In the genomic region with DNA sequence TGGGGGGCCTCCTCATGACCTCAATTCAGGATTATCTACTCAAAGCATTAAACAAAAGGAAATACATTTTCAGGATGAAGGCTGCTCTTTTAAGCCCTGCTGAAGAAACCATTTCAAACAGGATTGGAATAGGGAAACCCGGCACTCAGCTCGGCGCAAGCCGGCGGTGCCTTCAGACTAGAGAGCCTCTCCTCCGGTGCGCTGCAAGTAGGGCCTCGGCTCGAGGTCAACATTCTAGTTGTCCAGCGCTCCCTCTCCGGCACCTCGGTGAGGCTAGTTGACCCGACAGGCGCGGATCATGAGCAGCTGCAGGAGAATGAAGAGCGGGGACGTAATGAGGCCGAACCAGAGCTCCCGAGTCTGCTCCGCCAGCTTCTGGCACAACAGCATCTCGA, we compare ENCODE assay signal across 7 cellular contexts. TPM values are rescaled to one million over a fixed set of nuclear protein-coding genes. Genes with fewer than 3 reads are reported as not detected.
DNase-seq lines count a peak whose midpoint lies in the region; ATAC-seq and TF ChIP-seq lines count a peak whose summit lies in the region.

No MANE protein-coding gene starts in this region.

- H3K9me3 ChIP-seq in HUES48 (ENCODE audit: control insufficient read depth, insufficient read depth, low read length) (no peaks in the 10 kb centered on the region), stomach (no peaks in the 10 kb centered on the region)

- H3K36me3 ChIP-seq in HUES48 (ENCODE audit: control insufficient read depth, insufficient read depth, low read length) (peaks cover 13% of the 10 kb centered on the region), stomach (peaks cover 0 to 15% (median 12%) of the 10 kb centered on the region in 4 donors)

- no peak for TF ChIP-seq POLR2A in stomach (IDR thresholded peaks at IDR 0.05)

- peak overlapping the region; percentile 82 for H3K4me3 ChIP-seq in HUES48 (ENCODE audit: low read depth, low read length)
- H3K4me3 ChIP-seq in stomach: peak overlapping the region; percentile 88 to 95 (median 91)

- H3K27me3 ChIP-seq in HUES48 (ENCODE audit: control insufficient read depth, insufficient read depth, low read length) (no peaks in the 10 kb centered on the region), stomach (no peaks in the 10 kb centered on the region)

- H3K27me3 Mint-ChIP-seq in immature natural killer cell (ENCODE audit: low read depth in 3 of 3): peaks cover 0 to 4% (median 2%) of the 10 kb centered on the region in 3 donors

- peak overlapping the region; percentile 89 for H3K9ac ChIP-seq in HUES48 (ENCODE audit: low read depth, low read length)

- no peak for ATAC-seq in activated naive CD4-positive, alpha-beta T cell treated with anti-CD3 and anti-CD28 coated beads, Interleukin-2, amount 50 U/mL, for 72 hours
- no peak for ATAC-seq in HG02798 (IDR thresholded peaks at IDR 0.05; ENCODE audit: poor library complexity, unreplicated experiment)

- peaks cover 28 to 33% of the 10 kb centered on the region in 2 donors for H3K36me3 Mint-ChIP-seq in activated naive CD4-positive, alpha-beta T cell treated with anti-CD3 and anti-CD28 coated beads, Interleukin-2, amount 50 U/mL, for 72 hours
- H3K36me3 Mint-ChIP-seq in immature natural killer cell: no peaks in the 10 kb centered on the region

- H3K4me3 Mint-ChIP-seq in immature natural killer cell: peak overlapping the region; percentile 90 to 91 (median 91)

- intact Hi-C loops in stomach (cut with DNase I; ENCODE audit: low total_unique reads): no loop called here

- WGBS in stomach, 5 donors: 7 to 18% (median 11%) methylated on average over 9 to 21 of the region's 21 CpGs

- in situ Hi-C loops in ACHN (cut with HindIII; ENCODE audit: low pct_ligation_motif_present, low pct_unique_long_range_greater_than_20kb, low sequenced_read_pairs): no loop called here

- no peak for DNase-seq in activated naive CD4-positive, alpha-beta T cell treated with anti-CD3 and anti-CD28 coated beads, Interleukin-2, amount 50 U/mL, for 72 hours (ENCODE audit: low spot score in 2 of 2)
- DNase-seq in immature natural killer cell (no peak), stomach (no peak), ACHN (no peak), NCI-H1048 (lab: John Stamatoyannopoulos, UW) (no peak)

- no peak for TF ChIP-seq CTCF in stomach (IDR thresholded peaks at IDR 0.05)

- TF ChIP-seq EP300 in stomach (IDR thresholded peaks at IDR 0.05): no peak

- H3K4me1 ChIP-seq in HUES48 (ENCODE audit: control insufficient read depth, insufficient read depth, low read length) (peaks cover 10% of the 10 kb centered on the region; the same call in 1 of the 2 replicates), stomach (peaks cover 55 to 61% (median 59%) of the 10 kb centered on the region in 4 donors)

- no peaks in the 10 kb centered on the region for H3K9me3 Mint-ChIP-seq in activated naive CD4-positive, alpha-beta T cell treated with anti-CD3 and anti-CD28 coated beads, Interleukin-2, amount 50 U/mL, for 72 hours
- no peaks in the 10 kb centered on the region for H3K9me3 Mint-ChIP-seq in immature natural killer cell

- H3K4me1 Mint-ChIP-seq in immature natural killer cell: peaks cover 43 to 46% of the 10 kb centered on the region in 2 donors

- H3K27ac Mint-ChIP-seq in activated naive CD4-positive, alpha-beta T cell treated with anti-CD3 and anti-CD28 coated beads, Interleukin-2, amount 50 U/mL, for 72 hours: peak overlapping the region; percentile 94 to 97
- peak overlapping the region; percentile 86 to 96 (median 95) for H3K27ac Mint-ChIP-seq in immature natural killer cell

- no peak overlapping the region for H3K27ac ChIP-seq in HUES48 (ENCODE audit: low read depth, low read length)
- peak overlapping the region; percentile 71 to 94 (median 89) for H3K27ac ChIP-seq in stomach

RNA-seq across cellular contexts. Expression of a gene that starts 0.7 kb away (rescaled TPM):
- 10 to 100 TPM; 15.3 to 27.1 TPM for total RNA-seq in activated naive CD4-positive, alpha-beta T cell treated with anti-CD3 and anti-CD28 coated beads, Interleukin-2, amount 50 U/mL, for 72 hours
- polyA plus RNA-seq in immature natural killer cell (100 to 1,000 TPM; 131 to 169 (median 142) TPM), stomach (10 to 100 TPM; 29.3 to 37.0 (median 35.6) TPM)
- 10 to 100 TPM; 20.6 to 33.5 (median 28.0) TPM for total RNA-seq in stomach

RNA-seq across cellular contexts. Expression of a gene that starts 0.8 kb away (rescaled TPM):
- 10 to 100 TPM; 31.7 to 48.5 TPM for total RNA-seq in activated naive CD4-positive, alpha-beta T cell treated with anti-CD3 and anti-CD28 coated beads, Interleukin-2, amount 50 U/mL, for 72 hours
- polyA plus RNA-seq in immature natural killer cell (10 to 100 TPM in 1 of 3 donors, 1 to 10 TPM in 2; 1.7 to 10.3 (median 4.2) TPM), stomach (1 to 10 TPM; 4.6 to 9.5 (median 6.4) TPM)
- 100 to 1,000 TPM in 1 of 5 donors, 10 to 100 TPM in 2, 1 to 10 TPM in 1, under 1 TPM in 1; 0.89 to 105 (median 15.5) TPM for total RNA-seq in stomach

RNA-seq across cellular contexts. Expression of a gene that starts 4.2 kb away (rescaled TPM):
- 1 to 10 TPM; 5.7 to 7.3 TPM for total RNA-seq in activated naive CD4-positive, alpha-beta T cell treated with anti-CD3 and anti-CD28 coated beads, Interleukin-2, amount 50 U/mL, for 72 hours
- 1 to 10 TPM in 1 of 3 donors, under 1 TPM in 2; 0.11 to 1.1 (median 0.60) TPM for polyA plus RNA-seq in immature natural killer cell
- total RNA-seq in stomach: 100 to 1,000 TPM in 1 of 5 donors, 10 to 100 TPM in 3, 1 to 10 TPM in 1; 8.8 to 161 (median 25.0) TPM
- polyA plus RNA-seq in stomach: 10 to 100 TPM; 23.5 to 36.9 (median 24.3) TPM

RNA-seq across cellular contexts. Expression of a gene that starts 16.3 kb away (rescaled TPM):
- total RNA-seq in activated naive CD4-positive, alpha-beta T cell treated with anti-CD3 and anti-CD28 coated beads, Interleukin-2, amount 50 U/mL, for 72 hours: 10 to 100 TPM; 37.1 to 64.0 TPM
- polyA plus RNA-seq in immature natural killer cell (100 to 1,000 TPM; 164 to 191 (median 181) TPM), stomach (100 to 1,000 TPM; 118 to 146 (median 135) TPM)
- total RNA-seq in stomach: 100 to 1,000 TPM in 2 of 5 donors, 10 to 100 TPM in 3; 28.1 to 154 (median 81.4) TPM

RNA-seq across cellular contexts. Expression of a gene that starts 16.4 kb away (rescaled TPM):
- 10 to 100 TPM; 48.1 to 68.3 TPM for total RNA-seq in activated naive CD4-positive, alpha-beta T cell treated with anti-CD3 and anti-CD28 coated beads, Interleukin-2, amount 50 U/mL, for 72 hours
- polyA plus RNA-seq in immature natural killer cell: 1 to 10 TPM; 4.2 to 7.0 (median 5.3) TPM
- 100 to 1,000 TPM in 1 of 5 donors, 10 to 100 TPM in 4; 35.8 to 147 (median 42.9) TPM for total RNA-seq in stomach
- 10 to 100 TPM; 26.1 to 45.0 (median 40.7) TPM for polyA plus RNA-seq in stomach
